21 cellular contexts compared by ENCODE assay signal in the genomic region with DNA sequence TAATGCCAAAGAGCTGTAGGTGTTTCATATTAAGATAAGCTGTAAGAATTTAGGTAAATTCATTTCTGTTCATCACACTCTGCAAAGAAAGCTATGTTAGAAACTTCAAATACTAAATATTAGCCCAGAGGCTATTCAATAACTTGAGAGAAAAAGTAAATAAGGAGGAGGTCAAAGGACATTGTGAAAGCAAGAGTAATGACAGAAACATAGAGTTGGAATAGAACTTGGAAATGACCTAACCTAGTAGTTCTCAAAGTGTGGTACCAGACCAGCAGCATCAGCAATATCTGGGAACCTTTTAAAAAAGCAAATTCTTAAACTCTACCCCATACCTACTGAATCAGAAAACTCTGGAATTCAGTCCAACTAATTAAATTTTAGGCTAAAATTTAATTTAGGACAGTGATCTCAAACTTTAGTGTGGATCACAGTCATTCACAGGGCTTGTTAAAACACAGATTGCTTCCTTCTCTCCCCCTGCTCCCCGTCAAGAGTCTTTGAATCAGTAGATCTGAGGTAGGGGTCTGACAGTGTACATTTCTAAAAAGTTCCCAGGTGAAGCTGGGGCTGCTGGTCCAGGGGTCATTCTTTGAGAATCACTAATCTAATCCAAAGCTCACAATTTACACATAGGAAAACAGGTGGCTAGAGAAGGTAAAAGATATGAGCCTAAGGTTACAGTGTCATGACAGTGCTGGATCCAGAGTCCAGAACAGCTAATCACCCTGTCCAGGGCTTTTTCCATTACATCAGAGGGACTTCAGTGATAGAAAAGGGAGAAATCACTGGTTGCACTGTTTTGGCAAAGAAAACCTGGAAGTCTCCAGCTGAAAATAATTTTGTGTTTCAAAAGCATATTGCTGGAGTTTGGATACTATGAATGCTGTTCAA.
DNase-seq lines count a peak whose midpoint lies in the region; ATAC-seq, FAIRE-seq and TF ChIP-seq lines count a peak whose summit lies in the region.
"Had no signal": no experiment of that assay in that cellular context is flagged by ENCODE, and none has a peak within 500 bp of the region (broad histone marks: within the 10 kb centered on the region; RNA-seq: fewer than 3 reads in every experiment).

No MANE protein-coding gene starts in this region.

- H3K9me2 ChIP-seq in hepatocyte (replicated peaks; ENCODE audit: insufficient read depth): no peaks in the 10 kb centered on the region

- 75% methylated on average over 1 of the region's 1 CpG for whole genome bisulfite sequencing in A549 (ENCODE audit: missing lambda C conversion rate)
- WGBS in hepatocyte (ENCODE audit: low lambda C conversion rate, missing lambda C conversion rate): 45% methylated on average over 1 of the region's 1 CpG

- peak overlapping the region; percentile 27 for H3K9ac ChIP-seq in adipocyte (ENCODE audit: low read length)

- H3K27ac ChIP-seq in A549 (no peak overlapping the region), hepatocyte (peak overlapping the region; percentile 77), substantia nigra (ENCODE audit: low read depth, low read length, poor library complexity, severe bottlenecking) (no peak overlapping the region)
- H3K27ac ChIP-seq: PC-9, RWPE1, SJCRH30 had no signal

- H3K36me3 Mint-ChIP-seq in progenitor cell of endocrine pancreas (ENCODE audit: insufficient read depth): no peaks in the 10 kb centered on the region

- no peaks in the 10 kb centered on the region for H3K79me2 ChIP-seq in hepatocyte

- H4K20me1 ChIP-seq in hepatocyte (ENCODE audit: insufficient read depth, poor library complexity, severe bottlenecking): no peaks in the 10 kb centered on the region

- no peak for TF ChIP-seq CTCF in A549 (IDR thresholded peaks at IDR 0.05)
- TF ChIP-seq CTCF in hepatocyte (IDR thresholded peaks at IDR 0.05; ENCODE audit: poor library complexity): no peak
- no peak for TF ChIP-seq CTCF in progenitor cell of endocrine pancreas (IDR thresholded peaks at IDR 0.05; ENCODE audit: unreplicated experiment)

- H3K4me1 ChIP-seq in A549 (no peaks in the 10 kb centered on the region), adipocyte (ENCODE audit: control insufficient read depth, insufficient read depth, low read length) (peaks cover 29% of the 10 kb centered on the region), hepatocyte (ENCODE audit: insufficient read depth) (peaks cover 41% of the 10 kb centered on the region)

- POLR2A ChIA-PET in A549 (lab: Yijun Ruan, JAX): no interaction called here

- no peak for TF ChIP-seq RAD21 in A549 (conservative IDR thresholded peaks at IDR 0.05 in 1 of 2, IDR thresholded peaks at IDR 0.05 in 1 of 2)

- CTCF ChIA-PET in A549 (lab: Yijun Ruan, JAX): interaction anchor here (1.1 kb wide), 1 partner anchor 21 kb away, joined by 3 read pairs; no protein-coding TSS in a partner anchor

- H3K36me3 ChIP-seq in adipocyte (ENCODE audit: control insufficient read depth, insufficient read depth, low read length, severe bottlenecking) (no peaks in the 10 kb centered on the region), hepatocyte (replicated peaks; ENCODE audit: insufficient read depth, low read depth) (no peaks in the 10 kb centered on the region)
- H3K36me3 ChIP-seq: SJCRH30 had no signal

- no peak for DNase-seq in A549 (ENCODE audit: low read depth in 1 of 2, low spot score in 1 of 2)
- no peak for DNase-seq in adipocyte (ENCODE audit: low read depth)
- DNase-seq in hepatocyte (ENCODE audit: low spot score): peak; percentile 66
- no peak for DNase-seq in progenitor cell of endocrine pancreas (ENCODE audit: low spot score, unreplicated experiment)
- DNase-seq in pons (ENCODE audit: low spot score): no peak
- no peak for DNase-seq in substantia nigra (lab: John Stamatoyannopoulos, UW)
- no peak for DNase-seq in NCI-H526 (lab: John Stamatoyannopoulos, UW)
- no peak for DNase-seq in superior temporal gyrus (ENCODE audit: extremely low spot score)
- DNase-seq: CD4-positive, alpha-beta T cell; MM.1S; NCI-H1092; NCI-H2081; NCI-H524; PC-9; SJCRH30 had no signal

- no peak for ATAC-seq in A549
- ATAC-seq: GM23338, HCT116 had no signal

- peak overlapping the region; percentile 47 for H3K27ac Mint-ChIP-seq in progenitor cell of endocrine pancreas
- H3K27ac Mint-ChIP-seq: CD4-positive, alpha-beta T cell; GM23338 had no signal

- H3K27me3 ChIP-seq in adipocyte (replicated peaks; ENCODE audit: control insufficient read depth, insufficient read depth, low read length) (no peaks in the 10 kb centered on the region), hepatocyte (no peaks in the 10 kb centered on the region)
- H3K27me3 ChIP-seq: SJCRH30 had no signal

- H3K4me3 ChIP-seq in A549 (no peak overlapping the region), adipocyte (ENCODE audit: low read length) (no peak overlapping the region), hepatocyte (no peak overlapping the region)
- H3K4me3 ChIP-seq: GM23338, PC-9, SJCRH30 had no signal

- H2AFZ ChIP-seq in hepatocyte: no peak overlapping the region
- H2AFZ ChIP-seq: GM23338, PC-9 had no signal

- no peak overlapping the region for H3K4me3 Mint-ChIP-seq in progenitor cell of endocrine pancreas (ENCODE audit: low read depth)
- H3K4me3 Mint-ChIP-seq: CD4-positive, alpha-beta T cell; GM23338 had no signal

- H3K9me3 Mint-ChIP-seq in progenitor cell of endocrine pancreas (ENCODE audit: low read depth): no peaks in the 10 kb centered on the region
- H3K9me3 Mint-ChIP-seq: CD4-positive, alpha-beta T cell; GM23338 had no signal

- FAIRE-seq in A549 (lab: Jason Lieb, UNC): peak; percentile 65
- FAIRE-seq: GM12891, GM19239, HTR-8/SVneo had no signal

- no peak for TF ChIP-seq POLR2A in A549 (IDR thresholded peaks at IDR 0.05; ENCODE audit: low read length)

- no peak for TF ChIP-seq EP300 in A549 (IDR thresholded peaks at IDR 0.05)

- H3K9me3 ChIP-seq in A549: no peaks in the 10 kb centered on the region
- H3K9me3 ChIP-seq in adipocyte (ENCODE audit: control insufficient read depth, low read length): no peaks in the 10 kb centered on the region
- H3K9me3 ChIP-seq in hepatocyte (ENCODE audit: low read depth): no peaks in the 10 kb centered on the region
- H3K9me3 ChIP-seq: SJCRH30 had no signal

- no peak overlapping the region for H3K4me2 ChIP-seq in A549
- peak overlapping the region; percentile 57 for H3K4me2 ChIP-seq in hepatocyte
- H3K4me2 ChIP-seq: GM23338, PC-9 had no signal

- peaks cover 53% of the 10 kb centered on the region for H3K4me1 Mint-ChIP-seq in progenitor cell of endocrine pancreas (ENCODE audit: low read depth)

- H3K27me3 Mint-ChIP-seq in progenitor cell of endocrine pancreas: no peaks in the 10 kb centered on the region
- H3K27me3 Mint-ChIP-seq: CD4-positive, alpha-beta T cell had no signal

TF ChIP-seq in A549, 52 proteins besides CTCF, POLR2A, EP300 and RAD21:
- TF ChIP-seq CHD2 (IDR thresholded peaks at IDR 0.05; ENCODE audit: low read length, partially characterized antibody): no peak
- no peak for TF ChIP-seq JUN (IDR thresholded peaks at IDR 0.05)
- TF ChIP-seq ZFP36 (IDR thresholded peaks at IDR 0.05; ENCODE audit: borderline replicate concordance, partially characterized antibody): no peak
- TF ChIP-seq POLR2AphosphoS2 (conservative IDR thresholded peaks at IDR 0.05; ENCODE audit: low read length): no peak
- TF ChIP-seq PHF8 (IDR thresholded peaks at IDR 0.05; ENCODE audit: borderline replicate concordance, low read depth): no peak
- TF ChIP-seq RNF2 (IDR thresholded peaks at IDR 0.05; ENCODE audit: borderline replicate concordance, low read depth): no peak
- TF ChIP-seq, protein P1, sequence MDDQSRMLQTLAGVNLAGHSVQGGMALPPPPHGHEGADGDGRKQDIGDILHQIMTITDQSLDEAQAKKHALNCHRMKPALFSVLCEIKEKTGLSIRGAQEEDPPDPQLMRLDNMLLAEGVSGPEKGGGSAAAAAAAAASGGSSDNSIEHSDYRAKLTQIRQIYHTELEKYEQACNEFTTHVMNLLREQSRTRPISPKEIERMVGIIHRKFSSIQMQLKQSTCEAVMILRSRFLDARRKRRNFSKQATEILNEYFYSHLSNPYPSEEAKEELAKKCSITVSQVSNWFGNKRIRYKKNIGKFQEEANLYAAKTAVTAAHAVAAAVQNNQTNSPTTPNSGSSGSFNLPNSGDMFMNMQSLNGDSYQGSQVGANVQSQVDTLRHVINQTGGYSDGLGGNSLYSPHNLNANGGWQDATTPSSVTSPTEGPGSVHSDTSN (IDR thresholded peaks at IDR 0.05): no peak
- TF ChIP-seq, protein P2, sequence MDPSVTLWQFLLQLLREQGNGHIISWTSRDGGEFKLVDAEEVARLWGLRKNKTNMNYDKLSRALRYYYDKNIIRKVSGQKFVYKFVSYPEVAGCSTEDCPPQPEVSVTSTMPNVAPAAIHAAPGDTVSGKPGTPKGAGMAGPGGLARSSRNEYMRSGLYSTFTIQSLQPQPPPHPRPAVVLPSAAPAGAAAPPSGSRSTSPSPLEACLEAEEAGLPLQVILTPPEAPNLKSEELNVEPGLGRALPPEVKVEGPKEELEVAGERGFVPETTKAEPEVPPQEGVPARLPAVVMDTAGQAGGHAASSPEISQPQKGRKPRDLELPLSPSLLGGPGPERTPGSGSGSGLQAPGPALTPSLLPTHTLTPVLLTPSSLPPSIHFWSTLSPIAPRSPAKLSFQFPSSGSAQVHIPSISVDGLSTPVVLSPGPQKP (IDR thresholded peaks at IDR 0.05; ENCODE audit: low read depth, low read length): no peak
- TF ChIP-seq ZNF302 (CRISPR knock-in tag; IDR thresholded peaks at IDR 0.05): no peak
